1 cellular context compared by ENCODE assay signal in the genomic region with DNA sequence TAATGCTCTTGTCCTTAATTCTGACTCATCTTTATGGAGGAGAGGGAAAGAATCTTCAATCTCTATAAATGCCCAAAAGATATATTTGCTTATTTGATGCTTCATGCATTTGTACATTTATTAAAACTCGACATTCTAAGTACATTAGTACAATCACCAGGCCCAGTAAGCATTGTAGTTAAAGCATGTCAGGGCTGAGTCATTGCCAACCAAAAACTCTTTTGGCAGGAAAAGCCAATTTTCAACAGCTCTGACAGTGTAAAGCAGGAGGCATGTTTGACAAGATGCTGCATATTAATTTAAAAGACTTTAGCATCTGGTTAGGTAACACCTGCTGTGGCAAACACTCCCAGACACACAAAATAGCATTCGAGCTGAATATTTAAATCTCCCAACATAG.
TF ChIP-seq lines count a peak whose summit lies in the region.

No MANE protein-coding gene starts in this region.

TF ChIP-seq in SK-N-SH, 30 proteins besides CTCF, POLR2A, EP300 and RAD21 (continued from another document):
- TF ChIP-seq, protein P1, sequence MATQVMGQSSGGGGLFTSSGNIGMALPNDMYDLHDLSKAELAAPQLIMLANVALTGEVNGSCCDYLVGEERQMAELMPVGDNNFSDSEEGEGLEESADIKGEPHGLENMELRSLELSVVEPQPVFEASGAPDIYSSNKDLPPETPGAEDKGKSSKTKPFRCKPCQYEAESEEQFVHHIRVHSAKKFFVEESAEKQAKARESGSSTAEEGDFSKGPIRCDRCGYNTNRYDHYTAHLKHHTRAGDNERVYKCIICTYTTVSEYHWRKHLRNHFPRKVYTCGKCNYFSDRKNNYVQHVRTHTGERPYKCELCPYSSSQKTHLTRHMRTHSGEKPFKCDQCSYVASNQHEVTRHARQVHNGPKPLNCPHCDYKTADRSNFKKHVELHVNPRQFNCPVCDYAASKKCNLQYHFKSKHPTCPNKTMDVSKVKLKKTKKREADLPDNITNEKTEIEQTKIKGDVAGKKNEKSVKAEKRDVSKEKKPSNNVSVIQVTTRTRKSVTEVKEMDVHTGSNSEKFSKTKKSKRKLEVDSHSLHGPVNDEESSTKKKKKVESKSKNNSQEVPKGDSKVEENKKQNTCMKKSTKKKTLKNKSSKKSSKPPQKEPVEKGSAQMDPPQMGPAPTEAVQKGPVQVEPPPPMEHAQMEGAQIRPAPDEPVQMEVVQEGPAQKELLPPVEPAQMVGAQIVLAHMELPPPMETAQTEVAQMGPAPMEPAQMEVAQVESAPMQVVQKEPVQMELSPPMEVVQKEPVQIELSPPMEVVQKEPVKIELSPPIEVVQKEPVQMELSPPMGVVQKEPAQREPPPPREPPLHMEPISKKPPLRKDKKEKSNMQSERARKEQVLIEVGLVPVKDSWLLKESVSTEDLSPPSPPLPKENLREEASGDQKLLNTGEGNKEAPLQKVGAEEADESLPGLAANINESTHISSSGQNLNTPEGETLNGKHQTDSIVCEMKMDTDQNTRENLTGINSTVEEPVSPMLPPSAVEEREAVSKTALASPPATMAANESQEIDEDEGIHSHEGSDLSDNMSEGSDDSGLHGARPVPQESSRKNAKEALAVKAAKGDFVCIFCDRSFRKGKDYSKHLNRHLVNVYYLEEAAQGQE (IDR thresholded peaks at IDR 0.05; ENCODE audit: low read depth, low read length), result no peak
- TF ChIP-seq TAF1 (IDR thresholded peaks at IDR 0.05; ENCODE audit: borderline replicate concordance, low read depth, low read length) (no peak), FOXJ3 (CRISPR knock-in tag; IDR thresholded peaks at IDR 0.05) (no peak)
